18 cellular contexts compared by ENCODE assay signal in the genomic region with DNA sequence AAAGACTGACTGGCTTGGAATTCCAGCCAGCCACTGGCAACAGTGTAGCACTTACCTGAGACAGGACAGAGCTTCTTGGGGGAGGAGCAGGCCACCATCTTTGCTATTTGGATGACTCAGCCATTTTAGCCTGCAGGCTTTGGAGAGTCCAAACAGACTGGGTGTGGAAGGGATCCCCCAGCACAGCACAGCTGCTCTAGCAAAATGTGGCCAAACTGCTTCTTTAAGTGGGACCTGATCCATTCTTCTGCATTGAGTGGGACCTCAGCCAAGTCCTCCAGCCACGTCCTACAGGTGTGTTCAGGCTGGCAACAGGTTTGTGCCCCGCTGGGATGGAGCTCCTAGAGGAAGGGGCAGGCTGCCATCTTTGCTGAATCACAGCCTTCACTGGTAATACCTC.
"Had no signal": no experiment of that assay in that cellular context is flagged by ENCODE, and none has a peak within 500 bp of the region (broad histone marks: within the 10 kb centered on the region; RNA-seq: fewer than 3 reads in every experiment).

No MANE protein-coding gene starts in this region.

- H3K27me3 ChIP-seq: gastrocnemius medialis, heart left ventricle, pancreas, sigmoid colon, spleen, upper lobe of right lung had no signal

- ATAC-seq: activated CD8-positive, alpha-beta T cell treated with anti-CD3 and anti-CD28 coated beads for 36 hours; gastrocnemius medialis; naive thymus-derived CD8-positive, alpha-beta T cell; pancreas; stimulated activated naive CD8-positive, alpha-beta T cell treated with anti-CD3 and anti-CD28 coated beads, Interleukin-15, amount 100 ng/mL, for 72 hours; upper lobe of right lung; WTC11 had no signal

- H3K4me1 ChIP-seq: gastrocnemius medialis, heart left ventricle, pancreas, sigmoid colon, spleen, upper lobe of right lung had no signal

- H3K9me3 ChIP-seq: gastrocnemius medialis, pancreas had no signal

- H3K27ac ChIP-seq: gastrocnemius medialis, heart left ventricle, pancreas, sigmoid colon, spleen, upper lobe of right lung had no signal

- H3K4me3 ChIP-seq: gastrocnemius medialis, heart left ventricle, pancreas, sigmoid colon, spleen, upper lobe of right lung had no signal

- FAIRE-seq: pancreas had no signal

- DNase-seq: activated CD4-positive, alpha-beta T cell treated with anti-CD3 and anti-CD28 coated beads for 48 hours; activated CD8-positive, alpha-beta T cell treated with anti-CD3 and anti-CD28 coated beads for 36 hours; activated gamma-delta T cell treated with Interleukin-2 at 50 U/mL for 16 hours; activated naive CD8-positive, alpha-beta T cell treated with anti-CD3 and anti-CD28 coated beads for 36 hours; activated T-cell treated with anti-CD3 and anti-CD28 coated beads, Interleukin-2, amount 50 U/mL, for 4 hours; amygdala; cortex of kidney; effector memory CD4-positive, alpha-beta T cell; gastrocnemius medialis; heart left ventricle; immature natural killer cell; naive thymus-derived CD8-positive, alpha-beta T cell; sigmoid colon; spleen; stimulated activated naive CD8-positive, alpha-beta T cell treated with anti-CD3 and anti-CD28 coated beads, Interleukin-15, amount 100 ng/mL, for 72 hours; upper lobe of right lung had no signal

- H3K36me3 ChIP-seq: gastrocnemius medialis, pancreas, sigmoid colon, upper lobe of right lung had no signal
